Comparison of ENCODE assay signal across 12 cellular contexts in the genomic region with DNA sequence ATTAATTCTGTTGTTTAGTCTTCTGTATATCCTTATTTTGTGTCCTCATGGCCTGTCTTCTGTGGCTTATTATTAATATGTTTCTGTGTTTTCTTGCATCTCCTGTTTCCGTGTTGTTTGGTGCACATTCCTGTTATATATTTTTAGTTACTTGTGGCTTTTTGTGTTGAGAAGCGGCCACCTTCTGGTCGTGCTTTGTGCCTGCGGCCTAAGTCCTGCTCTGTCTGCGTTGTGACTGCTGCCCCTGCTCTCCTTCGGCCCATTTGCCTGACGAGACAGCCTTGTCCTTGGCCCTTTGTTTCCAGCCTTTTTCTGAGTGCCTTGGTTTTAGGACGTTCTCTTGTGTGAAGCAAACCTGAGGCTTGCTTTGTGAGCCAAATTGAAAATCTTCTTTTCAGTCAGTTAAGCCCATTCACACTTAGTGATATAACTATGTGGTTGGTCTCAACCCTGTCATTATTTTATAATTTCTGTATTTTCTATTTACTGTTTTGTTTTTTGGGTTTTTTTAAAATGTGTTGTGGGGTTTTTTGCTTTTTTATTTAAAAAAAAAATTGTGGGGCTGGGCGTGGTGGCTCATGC. TPM values are rescaled to one million over a fixed set of nuclear protein-coding genes. Genes with fewer than 3 reads are reported as not detected.
DNase-seq lines count a peak whose midpoint lies in the region; ATAC-seq and TF ChIP-seq lines count a peak whose summit lies in the region.
"Had no signal": no experiment of that assay in that cellular context is flagged by ENCODE, and none has a peak within 500 bp of the region (broad histone marks: within the 10 kb centered on the region; RNA-seq: fewer than 3 reads in every experiment).

No MANE protein-coding gene starts in this region.

- no peaks in the 10 kb centered on the region for H3K9me3 ChIP-seq in left ventricle myocardium inferior (replicated peaks)
- H3K9me3 ChIP-seq in heart right ventricle = no peaks in the 10 kb centered on the region
- H3K9me3 ChIP-seq: neutrophil had no signal

- no peak for ATAC-seq in heart right ventricle

- DNase-seq in left ventricle myocardium inferior (no peak), heart right ventricle (no peak), RKO (ENCODE audit: low spot score) (peak; percentile 48), foreskin fibroblast (peak in 1 of 2 donors; percentile 15), mucosa of gallbladder (ENCODE audit: low spot score) (no peak), DMS153 treated with DMSO at 0.1 percent for 48 hours (lab: John Stamatoyannopoulos, UW; ENCODE audit: unreplicated experiment) (no peak), NCI-H345 (lab: John Stamatoyannopoulos, UW) (no peak), lower leg skin (ENCODE audit: low spot score in 2 of 2) (no peak)
- DNase-seq: DMS 273 treated with DMSO at 0.1 percent for 48 hours, NCI-H524 treated with DMSO at 0.1 percent for 48 hours had no signal

- H3K27me3 ChIP-seq in left ventricle myocardium inferior (ENCODE audit: low read depth) (no peaks in the 10 kb centered on the region), heart right ventricle (no peaks in the 10 kb centered on the region)
- H3K27me3 ChIP-seq: neutrophil had no signal

- H3K4me3 ChIP-seq in left ventricle myocardium inferior (no peak overlapping the region), heart right ventricle (no peak overlapping the region), foreskin fibroblast (ENCODE audit: low read depth in 1 of 2, low read length in 2 of 2) (no peak overlapping the region), lower leg skin (ENCODE audit: low read depth, poor library complexity, severe bottlenecking) (no peak overlapping the region)

- TF ChIP-seq CTCF in left ventricle myocardium inferior (IDR thresholded peaks at IDR 0.05; ENCODE audit: borderline replicate concordance) = peak; percentile 18
- no peak for TF ChIP-seq CTCF in heart right ventricle (IDR thresholded peaks at IDR 0.05)
- TF ChIP-seq CTCF in foreskin fibroblast (IDR thresholded peaks at IDR 0.05; ENCODE audit: low read depth, low read length) = peak; percentile 2
- TF ChIP-seq CTCF in lower leg skin (IDR thresholded peaks at IDR 0.05) = no peak

- intact Hi-C loops in left ventricle myocardium inferior (cut with micrococcal nuclease) = no loop called here
- intact Hi-C loops in heart right ventricle (cut with DNase I) = no loop called here
- intact Hi-C loops in lower leg skin (cut with DNase I; ENCODE audit: low total_unique reads) = no loop called here

- 89 to 91% methylated on average over 9 of the region's 9 CpGs for WGBS in heart right ventricle, 2 donors
- 88 to 94% methylated on average over 9 of the region's 9 CpGs for WGBS in lower leg skin, 2 donors

- no peak for TF ChIP-seq POLR2A in lower leg skin (IDR thresholded peaks at IDR 0.05)

- H3K4me1 ChIP-seq in left ventricle myocardium inferior (peaks cover 34% of the 10 kb centered on the region), heart right ventricle (peaks cover 10 to 32% (median 26%) of the 10 kb centered on the region in 9 donors)

- H3K27ac ChIP-seq in left ventricle myocardium inferior (replicated peaks) (no peak overlapping the region), heart right ventricle (peak overlapping the region in 2 of 10 donors; percentile 5 to 90)
- H3K27ac ChIP-seq: HL-60, neutrophil had no signal

- H3K36me3 ChIP-seq in left ventricle myocardium inferior (peaks cover 34% of the 10 kb centered on the region), heart right ventricle (peaks cover 0 to 62% (median 23%) of the 10 kb centered on the region in 9 donors)

RNA-seq across cellular contexts. Expression of gene TNIP2, which starts 43.8 kb away (rescaled TPM):
- total RNA-seq in left ventricle myocardium inferior (19.4 TPM), heart right ventricle (10 to 100 TPM; 12.6 to 33.7 (median 14.5) TPM), mucosa of gallbladder (42.2 TPM), lower leg skin (10 to 100 TPM; 37.9 to 42.5 (median 40.3) TPM)
- polyA plus RNA-seq in heart right ventricle = 10 to 100 TPM; 25.8 to 33.6 TPM

Comparison
In these comparisons a context has a peak if more than half of its experiments do, and no peak if none do; other contexts are left out.
1. CTCF ChIP-seq: peak in left ventricle myocardium inferior (single experiment) and foreskin fibroblast (single experiment); none in heart right ventricle (0 of 9) and lower leg skin (0 of 3).